In the genomic region with DNA sequence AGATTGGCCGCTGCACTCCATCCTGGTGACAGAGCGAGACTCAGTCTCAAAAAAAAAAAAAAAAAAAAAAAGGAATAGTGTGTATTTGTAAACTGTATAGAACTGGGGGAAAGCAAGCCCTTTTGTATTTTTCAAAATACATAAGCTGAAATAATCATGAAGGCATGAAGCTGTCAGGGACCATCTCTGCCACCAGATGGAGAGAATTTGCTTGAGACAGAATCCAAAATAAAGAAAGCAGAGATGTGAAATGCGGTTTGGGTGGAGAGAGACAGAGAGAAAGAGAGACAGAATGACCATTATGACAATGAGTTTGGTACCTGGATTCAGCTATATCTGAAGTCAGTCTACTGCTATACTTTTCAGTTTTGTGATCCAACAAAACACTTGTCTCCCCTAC, we compare ENCODE assay signal across 1 cellular context.
TF ChIP-seq lines count a peak whose summit lies in the region.

No MANE protein-coding gene starts in this region.

TF ChIP-seq in GM23338, 12 proteins besides CTCF, POLR2A, EP300 and RAD21 (continued from another document):
- no peak for TF ChIP-seq STAT1 (IDR thresholded peaks at IDR 0.05; ENCODE audit: unreplicated experiment)
- no peak for TF ChIP-seq EZH2phosphoT487 (IDR thresholded peaks at IDR 0.05; ENCODE audit: unreplicated experiment)
- no peak for TF ChIP-seq ZNF331 (CRISPR knock-in tag; IDR thresholded peaks at IDR 0.05; ENCODE audit: low read depth)
- no peak for TF ChIP-seq NANOG (IDR thresholded peaks at IDR 0.05; ENCODE audit: borderline replicate concordance)
- no peak for TF ChIP-seq ZNF462 (CRISPR knock-in tag; IDR thresholded peaks at IDR 0.05)
- no peak for TF ChIP-seq POLR2AphosphoS5 (IDR thresholded peaks at IDR 0.05; ENCODE audit: low read depth)
